In the genomic region with DNA sequence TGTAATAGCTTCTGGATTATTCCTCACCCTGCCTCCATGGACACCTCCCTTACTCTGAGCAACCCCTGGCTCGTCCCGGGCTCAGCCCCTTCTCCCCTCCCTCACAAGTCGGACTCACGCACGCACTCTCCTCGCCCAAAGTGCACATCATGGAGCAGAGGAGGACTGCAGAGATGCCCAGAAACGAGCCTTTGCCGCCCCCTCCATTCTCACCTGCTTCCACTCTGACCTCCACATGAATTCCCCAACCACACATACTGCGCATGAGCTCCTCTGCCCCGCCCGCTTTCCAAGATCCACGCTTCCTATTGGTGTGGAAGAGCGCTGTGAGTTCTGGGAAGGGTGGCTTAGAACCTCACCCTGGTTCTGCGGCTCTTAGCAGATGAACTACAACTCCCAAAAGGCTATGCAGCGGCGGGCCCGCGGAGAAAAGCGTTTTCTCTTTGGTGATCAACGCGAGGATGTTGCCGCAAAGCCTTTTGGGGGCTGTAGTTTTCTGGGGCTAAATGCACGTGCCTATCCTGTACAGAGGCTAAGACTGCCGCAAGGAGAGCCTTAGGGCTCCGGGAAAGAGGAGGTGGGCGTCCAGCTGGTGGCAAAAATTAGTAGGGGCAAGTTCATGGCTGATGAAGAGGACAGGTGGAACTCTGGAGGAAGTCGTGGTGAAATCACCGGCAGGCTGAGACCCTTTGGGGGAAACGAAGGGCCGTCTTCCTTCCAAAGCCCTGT, we compare ENCODE assay signal across 1 cellular context.
TF ChIP-seq lines count a peak whose summit lies in the region.

PHB1 (minus strand) TSS at position 261 of the 729 bp plus-strand sequence. CDS start 1,618 bp downstream, outside the sequence.

TF ChIP-seq in HCT116, 20 proteins besides CTCF, POLR2A, EP300 and RAD21 (continued from another document):
- no peak for TF ChIP-seq REST (IDR thresholded peaks at IDR 0.05; ENCODE audit: low read depth)
- TF ChIP-seq FOSL1 (IDR thresholded peaks at IDR 0.05; ENCODE audit: low read depth), result no peak
- TF ChIP-seq, protein P1, sequence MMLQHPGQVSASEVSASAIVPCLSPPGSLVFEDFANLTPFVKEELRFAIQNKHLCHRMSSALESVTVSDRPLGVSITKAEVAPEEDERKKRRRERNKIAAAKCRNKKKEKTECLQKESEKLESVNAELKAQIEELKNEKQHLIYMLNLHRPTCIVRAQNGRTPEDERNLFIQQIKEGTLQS (IDR thresholded peaks at IDR 0.05), result no peak
- peak; percentile 88 for TF ChIP-seq TCF7L2 (IDR thresholded peaks at IDR 0.05; ENCODE audit: borderline replicate concordance, extremely low read depth, insufficient read depth, insufficient read length)
